Comparison of ENCODE assay signal across 8 cellular contexts in the genomic region with DNA sequence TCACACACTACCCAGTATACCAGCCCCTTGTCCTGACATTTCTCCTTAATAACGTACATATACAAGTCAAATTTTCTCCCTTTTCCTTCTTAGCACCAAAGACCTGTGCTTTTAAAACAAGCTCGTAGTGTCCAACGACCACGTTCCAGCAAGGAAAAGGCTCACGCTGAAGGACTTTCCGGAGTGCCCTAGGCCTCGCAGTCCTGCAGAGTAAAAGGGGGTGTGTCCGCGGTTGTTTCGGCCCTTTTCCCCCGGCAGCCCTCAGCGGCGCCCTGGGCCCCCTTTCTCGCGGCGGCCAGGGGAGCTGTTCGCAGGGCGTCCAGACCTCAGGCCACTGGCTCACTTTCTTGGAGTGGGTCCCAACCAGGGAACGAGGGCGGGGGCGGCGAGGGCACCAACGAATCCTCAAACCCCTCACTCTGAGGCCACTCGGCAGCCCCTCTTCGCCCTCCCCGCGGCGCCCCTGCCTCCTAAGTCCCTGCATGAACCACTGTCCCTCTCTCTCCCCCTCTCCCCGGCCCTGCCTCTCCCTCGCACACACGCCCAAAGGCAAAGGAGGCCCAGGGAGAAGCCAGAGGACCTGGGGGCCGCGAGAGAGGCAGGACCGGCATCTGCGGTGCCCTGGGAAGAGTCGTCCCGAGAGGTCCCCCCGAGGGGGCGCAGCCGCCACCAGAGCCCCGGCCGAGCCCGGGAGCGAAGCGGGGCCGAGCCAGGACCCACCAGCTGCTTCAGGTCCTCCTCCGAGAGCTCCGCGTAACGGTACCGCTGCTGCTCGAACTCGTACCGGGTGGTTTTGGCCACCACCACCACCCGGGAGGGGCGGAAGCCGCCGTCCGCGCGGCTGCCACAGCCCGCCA. TPM values are rescaled to one million over a fixed set of nuclear protein-coding genes. Genes with fewer than 3 reads are reported as not detected.
A peak's percentile ranks its signal among the peaks of the same experiment; 100 is the strongest.
DNase-seq lines count a peak whose midpoint lies in the region; ATAC-seq and TF ChIP-seq lines count a peak whose summit lies in the region.

No MANE protein-coding gene starts in this region.

- H3F3A ChIP-seq in neural cell (ENCODE audit: insufficient read depth, low read length, poor library complexity, severe bottlenecking), result no peaks in the 10 kb centered on the region

- H3K36me3 ChIP-seq in Panc1 (ENCODE audit: control insufficient read depth, insufficient read depth, low read length), result no peaks in the 10 kb centered on the region; the same call in 1 of the 2 replicates
- no peaks in the 10 kb centered on the region for H3K36me3 ChIP-seq in neural cell (ENCODE audit: insufficient read depth, low read length)
- no peaks in the 10 kb centered on the region for H3K36me3 ChIP-seq in thoracic aorta

- peak overlapping the region; percentile 69 for H3K4me2 ChIP-seq in neural cell (ENCODE audit: low read length)

- intact Hi-C loops in Panc1 (cut with micrococcal nuclease; ENCODE audit: unreplicated experiment), result no loop called here

- H3K4me3 ChIP-seq in Panc1 (ENCODE audit: low read depth in 2 of 2, low read length in 2 of 2), result peak overlapping the region; percentile 79
- H3K4me3 ChIP-seq in neural cell (ENCODE audit: low read length), result peak overlapping the region; percentile 88
- H3K4me3 ChIP-seq in thoracic aorta, result peak overlapping the region; percentile 95

- peak; percentile 47 for DNase-seq in COLO668 (lab: John Stamatoyannopoulos, UW; ENCODE audit: unreplicated experiment)
- DNase-seq in Panc1 (ENCODE audit: low read depth, low spot score), result no peak
- peak; percentile 15 for DNase-seq in activated gamma-delta T cell treated with anti-CD3 and anti-CD28 coated beads, Interleukin-2, amount 50 U/mL, for 16 hours (ENCODE audit: low read depth)
- DNase-seq in foreskin melanocyte, result peak; percentile 57
- DNase-seq in thoracic aorta (ENCODE audit: low spot score), result no peak

- H3K9ac ChIP-seq in neural cell (ENCODE audit: low read length), result peak overlapping the region; percentile 92

- no TSS peak for BruUV-seq in Panc1 (replicated peaks; lab: Mats Ljungman, UMichigan)

- H3K27ac ChIP-seq in Panc1 (ENCODE audit: low read length) (peak overlapping the region; percentile 80), neural cell (ENCODE audit: low read length) (peak overlapping the region; percentile 83), thoracic aorta (peak overlapping the region; percentile 94 to 97)

- ATAC-seq in GM19463 (IDR thresholded peaks at IDR 0.05; ENCODE audit: unreplicated experiment) (peak; percentile 21), HG03571 (IDR thresholded peaks at IDR 0.05; ENCODE audit: unreplicated experiment) (peak; percentile 29), Panc1 (peak; percentile 60), thoracic aorta (ENCODE audit: insufficient number of reproducible peaks, low FRiP score, low read depth) (peak; percentile 6)

- CTCF ChIA-PET in Panc1 (lab: Charles Lee), result interaction anchor here (0.9 kb wide), 1 partner anchor 64 kb away, joined by 3 read pairs; no protein-coding TSS in a partner anchor

- H3K4me1 ChIP-seq in Panc1 (ENCODE audit: control insufficient read depth, insufficient read depth, low read length) (peaks cover 25% of the 10 kb centered on the region), thoracic aorta (ENCODE audit: control insufficient read depth in 1 of 2, low read depth in 2 of 2) (peaks cover 27 to 50% of the 10 kb centered on the region in 2 donors)

- no peak for TF ChIP-seq CTCF in Panc1 (IDR thresholded peaks at IDR 0.05)
- no peak for TF ChIP-seq CTCF in neural cell (IDR thresholded peaks at IDR 0.05; ENCODE audit: poor library complexity, severe bottlenecking)
- TF ChIP-seq CTCF in thoracic aorta (IDR thresholded peaks at IDR 0.05), result no peak

- H3K9me2 ChIP-seq in neural cell (ENCODE audit: insufficient read depth, low read length), result no peaks in the 10 kb centered on the region

- H4K20me1 ChIP-seq in neural cell (ENCODE audit: insufficient read depth), result no peaks in the 10 kb centered on the region

- TF ChIP-seq EP300 in neural cell (conservative IDR thresholded peaks at IDR 0.05; ENCODE audit: poor library complexity, severe bottlenecking), result no peak

- in situ Hi-C loops in Panc1 (cut with HindIII; ENCODE audit: low pct_unique_long_range_greater_than_20kb, low sequenced_read_pairs), result no loop called here

- TF ChIP-seq RAD21 in neural cell (conservative IDR thresholded peaks at IDR 0.05), result no peak

- peak overlapping the region; percentile 79 for H2AFZ ChIP-seq in neural cell (ENCODE audit: low read depth, low read length)

- H3K27me3 ChIP-seq in Panc1 (ENCODE audit: control insufficient read depth, insufficient read depth, low read length), result no peaks in the 10 kb centered on the region
- H3K27me3 ChIP-seq in neural cell (ENCODE audit: insufficient read depth, low read depth, low read length), result no peaks in the 10 kb centered on the region
- no peaks in the 10 kb centered on the region for H3K27me3 ChIP-seq in thoracic aorta (replicated peaks; ENCODE audit: insufficient read depth)

- POLR2A ChIA-PET in Panc1 (lab: Charles Lee), result interaction anchor here (1.0 kb wide), 1 partner anchor 24 kb away, joined by 6 read pairs; no protein-coding TSS in a partner anchor

- no peaks in the 10 kb centered on the region for H3K9me3 ChIP-seq in Panc1 (ENCODE audit: control insufficient read depth, insufficient read depth, low read depth, low read length)
- no peaks in the 10 kb centered on the region for H3K9me3 ChIP-seq in neural cell (ENCODE audit: low read length)
- H3K9me3 ChIP-seq in thoracic aorta, result no peaks in the 10 kb centered on the region

- H3K79me2 ChIP-seq in neural cell (replicated peaks; ENCODE audit: insufficient read depth, low read length), result peaks cover 28% of the 10 kb centered on the region

TF ChIP-seq in neural cell, 6 proteins besides CTCF, POLR2A, EP300 and RAD21:
- TF ChIP-seq, protein P1, sequence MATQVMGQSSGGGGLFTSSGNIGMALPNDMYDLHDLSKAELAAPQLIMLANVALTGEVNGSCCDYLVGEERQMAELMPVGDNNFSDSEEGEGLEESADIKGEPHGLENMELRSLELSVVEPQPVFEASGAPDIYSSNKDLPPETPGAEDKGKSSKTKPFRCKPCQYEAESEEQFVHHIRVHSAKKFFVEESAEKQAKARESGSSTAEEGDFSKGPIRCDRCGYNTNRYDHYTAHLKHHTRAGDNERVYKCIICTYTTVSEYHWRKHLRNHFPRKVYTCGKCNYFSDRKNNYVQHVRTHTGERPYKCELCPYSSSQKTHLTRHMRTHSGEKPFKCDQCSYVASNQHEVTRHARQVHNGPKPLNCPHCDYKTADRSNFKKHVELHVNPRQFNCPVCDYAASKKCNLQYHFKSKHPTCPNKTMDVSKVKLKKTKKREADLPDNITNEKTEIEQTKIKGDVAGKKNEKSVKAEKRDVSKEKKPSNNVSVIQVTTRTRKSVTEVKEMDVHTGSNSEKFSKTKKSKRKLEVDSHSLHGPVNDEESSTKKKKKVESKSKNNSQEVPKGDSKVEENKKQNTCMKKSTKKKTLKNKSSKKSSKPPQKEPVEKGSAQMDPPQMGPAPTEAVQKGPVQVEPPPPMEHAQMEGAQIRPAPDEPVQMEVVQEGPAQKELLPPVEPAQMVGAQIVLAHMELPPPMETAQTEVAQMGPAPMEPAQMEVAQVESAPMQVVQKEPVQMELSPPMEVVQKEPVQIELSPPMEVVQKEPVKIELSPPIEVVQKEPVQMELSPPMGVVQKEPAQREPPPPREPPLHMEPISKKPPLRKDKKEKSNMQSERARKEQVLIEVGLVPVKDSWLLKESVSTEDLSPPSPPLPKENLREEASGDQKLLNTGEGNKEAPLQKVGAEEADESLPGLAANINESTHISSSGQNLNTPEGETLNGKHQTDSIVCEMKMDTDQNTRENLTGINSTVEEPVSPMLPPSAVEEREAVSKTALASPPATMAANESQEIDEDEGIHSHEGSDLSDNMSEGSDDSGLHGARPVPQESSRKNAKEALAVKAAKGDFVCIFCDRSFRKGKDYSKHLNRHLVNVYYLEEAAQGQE (IDR thresholded peaks at IDR 0.05; ENCODE audit: borderline replicate concordance), result peak; percentile 17
- TF ChIP-seq SMC3 (conservative IDR thresholded peaks at IDR 0.05; ENCODE audit: poor library complexity) (no peak), POLR2AphosphoS5 (IDR thresholded peaks at IDR 0.05) (peak; percentile 9)

RNA-seq across cellular contexts. Expression of a gene that starts 0.7 kb away (rescaled TPM):
- 22.5 TPM for total RNA-seq in Panc1 (2021; ENCODE audit: unreplicated experiment)
- polyA plus RNA-seq in Panc1 (2012; ENCODE audit: insufficient read length), result 11.9 TPM
- 59.1 and 66.8 TPM in 2 replicates for polyA plus RNA-seq in neural cell
- 62.6 and 67.4 TPM in 2 replicates for polyA minus RNA-seq in neural cell
- total RNA-seq in thoracic aorta, result 10 to 100 TPM; 16.2 to 31.5 TPM

Comparison
In these comparisons a context has a peak if more than half of its experiments do, and no peak if none do; other contexts are left out.
1. DNase-seq: peak in COLO668 (single experiment), activated gamma-delta T cell treated with anti-CD3 and anti-CD28 coated beads, Interleukin-2, amount 50 U/mL, for 16 hours (single experiment) and foreskin melanocyte (single experiment); none in Panc1 (single experiment) and thoracic aorta (single experiment).
2. ATAC-seq: peak in every context shown above with its lines; median percentile 60 in Panc1; 29 in HG03571; 21 in GM19463; 6 in thoracic aorta.
3. Peak in every context shown above with its lines, with median percentiles within 50 percentile points of each other: H3K27ac ChIP-seq and H3K4me3 ChIP-seq.